8 cellular contexts compared by ENCODE assay signal in the genomic region with DNA sequence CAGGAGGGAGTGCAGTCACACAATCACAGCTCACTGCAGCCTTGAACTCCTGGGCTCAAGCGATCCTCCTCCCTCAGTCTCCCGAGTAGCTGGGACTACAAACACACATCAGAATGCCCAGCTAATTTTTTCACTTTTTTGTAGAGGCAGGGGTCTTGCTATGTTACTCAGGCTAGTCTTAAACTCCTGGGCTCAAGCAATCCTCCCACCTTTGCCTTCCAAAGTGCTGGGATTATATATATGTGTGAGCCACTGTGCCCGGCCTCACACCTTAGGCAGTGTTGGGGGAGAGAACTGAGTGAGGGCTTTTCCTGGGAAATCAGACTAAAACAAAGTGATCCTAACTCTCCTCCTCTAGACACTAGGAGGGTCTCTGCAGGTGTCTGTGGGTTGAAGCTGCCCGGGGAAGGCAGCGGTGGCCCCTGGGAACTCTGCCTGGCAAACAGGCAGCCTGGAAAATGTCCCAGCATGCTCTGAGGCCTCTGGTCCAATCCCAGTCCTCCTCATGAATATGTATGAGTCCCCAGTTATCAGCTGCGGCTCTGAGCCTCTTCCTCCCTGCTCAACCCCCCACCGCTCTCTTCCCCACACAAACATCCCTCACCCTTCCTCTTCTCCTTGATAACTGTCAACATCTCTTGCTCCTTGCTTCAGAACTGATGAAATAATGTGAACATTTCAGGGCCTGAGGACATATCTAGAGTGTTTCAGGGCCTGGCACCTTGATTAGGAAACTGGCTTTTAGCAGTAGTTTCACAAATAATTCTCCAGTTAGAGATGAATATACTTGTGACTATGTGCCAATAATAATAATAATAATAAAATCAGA. TPM values are rescaled to one million over a fixed set of nuclear protein-coding genes. Genes with fewer than 3 reads are reported as not detected.
A peak's percentile ranks its signal among the peaks of the same experiment; 100 is the strongest.
DNase-seq lines count a peak whose midpoint lies in the region; ATAC-seq, FAIRE-seq and TF ChIP-seq lines count a peak whose summit lies in the region.

No MANE protein-coding gene starts in this region.

- no peaks in the 10 kb centered on the region for H3K27me3 ChIP-seq in left ventricle myocardium inferior (ENCODE audit: low read depth)

- H3K4me3 Mint-ChIP-seq in activated naive CD4-positive, alpha-beta T cell treated with anti-CD3 and anti-CD28 coated beads for 36 hours, result no peak overlapping the region
- H3K4me3 Mint-ChIP-seq in activated naive CD8-positive, alpha-beta T cell treated with anti-CD3 and anti-CD28 coated beads, Interleukin-2, amount 10 ng/mL, durations not matched to agents 7 days and 5 days, result peak overlapping the region; percentile 72

- H3K4me1 ChIP-seq in left ventricle myocardium inferior, result peaks cover 21% of the 10 kb centered on the region

- peaks cover 22% of the 10 kb centered on the region for H3K4me1 Mint-ChIP-seq in activated naive CD4-positive, alpha-beta T cell treated with anti-CD3 and anti-CD28 coated beads for 36 hours (ENCODE audit: low read depth)
- H3K4me1 Mint-ChIP-seq in activated naive CD8-positive, alpha-beta T cell treated with anti-CD3 and anti-CD28 coated beads, Interleukin-2, amount 10 ng/mL, durations not matched to agents 7 days and 5 days, result peaks cover 16% of the 10 kb centered on the region

- no peak overlapping the region for H3K27ac Mint-ChIP-seq in activated naive CD4-positive, alpha-beta T cell treated with anti-CD3 and anti-CD28 coated beads for 36 hours
- H3K27ac Mint-ChIP-seq in activated naive CD8-positive, alpha-beta T cell treated with anti-CD3 and anti-CD28 coated beads, Interleukin-2, amount 10 ng/mL, durations not matched to agents 7 days and 5 days, result peak overlapping the region; percentile 86

- peak overlapping the region; percentile 26 for H3K4me3 ChIP-seq in left ventricle myocardium inferior

- peak overlapping the region; percentile 86 for H3K27ac ChIP-seq in left ventricle myocardium inferior (replicated peaks)

- DNase-seq in activated naive CD4-positive, alpha-beta T cell treated with anti-CD3 and anti-CD28 coated beads for 36 hours, result peak; percentile 35
- no peak for DNase-seq in activated naive CD4-positive, alpha-beta T cell (lab: John Stamatoyannopoulos, UW)
- DNase-seq in NCI-H345 treated with DMSO at 0.1 percent for 48 hours (lab: John Stamatoyannopoulos, UW; ENCODE audit: unreplicated experiment), result peak; percentile 31
- peak; percentile 39 for DNase-seq in activated naive CD8-positive, alpha-beta T cell treated with anti-CD3 and anti-CD28 coated beads, Interleukin-2, amount 10 ng/mL, durations not matched to agents 7 days and 5 days
- DNase-seq in left ventricle myocardium inferior, result peak; percentile 72
- peak; percentile 96 for DNase-seq in pons (ENCODE audit: low spot score)
- no peak for DNase-seq in RCC 7860 (ENCODE audit: low spot score)
- DNase-seq in epidermal melanocyte (ENCODE audit: insufficient read length, low spot score), result no peak

- no peak for TF ChIP-seq CTCF in left ventricle myocardium inferior (IDR thresholded peaks at IDR 0.05; ENCODE audit: borderline replicate concordance)

- H3K9me3 ChIP-seq in left ventricle myocardium inferior (replicated peaks), result no peaks in the 10 kb centered on the region

- no peaks in the 10 kb centered on the region for H3K27me3 Mint-ChIP-seq in activated naive CD4-positive, alpha-beta T cell treated with anti-CD3 and anti-CD28 coated beads for 36 hours (ENCODE audit: low read depth)
- H3K27me3 Mint-ChIP-seq in activated naive CD8-positive, alpha-beta T cell treated with anti-CD3 and anti-CD28 coated beads, Interleukin-2, amount 10 ng/mL, durations not matched to agents 7 days and 5 days, result peaks cover 2% of the 10 kb centered on the region

- H3K36me3 ChIP-seq in left ventricle myocardium inferior, result no peaks in the 10 kb centered on the region

- CTCF ChIA-PET in activated naive CD4-positive, alpha-beta T cell treated with anti-CD3 and anti-CD28 coated beads for 36 hours (lab: Charles Lee), result interaction anchor here (1.8 kb wide), 1 partner anchor 8 kb away, joined by 6 read pairs; no protein-coding TSS in a partner anchor

- intact Hi-C loops in activated naive CD4-positive, alpha-beta T cell treated with anti-CD3 and anti-CD28 coated beads for 36 hours (cut with micrococcal nuclease), result no loop called here
- intact Hi-C loops in left ventricle myocardium inferior (cut with micrococcal nuclease), result no loop called here

- ATAC-seq in activated naive CD8-positive, alpha-beta T cell treated with anti-CD3 and anti-CD28 coated beads, Interleukin-2, amount 10 ng/mL, durations not matched to agents 7 days and 5 days (ENCODE audit: low read depth), result peak; percentile 94

- no peaks in the 10 kb centered on the region for H3K9me3 Mint-ChIP-seq in activated naive CD4-positive, alpha-beta T cell treated with anti-CD3 and anti-CD28 coated beads for 36 hours
- H3K9me3 Mint-ChIP-seq in activated naive CD8-positive, alpha-beta T cell treated with anti-CD3 and anti-CD28 coated beads, Interleukin-2, amount 10 ng/mL, durations not matched to agents 7 days and 5 days, result no peaks in the 10 kb centered on the region

- H3K36me3 Mint-ChIP-seq in activated naive CD4-positive, alpha-beta T cell treated with anti-CD3 and anti-CD28 coated beads for 36 hours (ENCODE audit: low read depth), result no peaks in the 10 kb centered on the region
- H3K36me3 Mint-ChIP-seq in activated naive CD8-positive, alpha-beta T cell treated with anti-CD3 and anti-CD28 coated beads, Interleukin-2, amount 10 ng/mL, durations not matched to agents 7 days and 5 days, result no peaks in the 10 kb centered on the region

- POLR2A ChIA-PET in activated naive CD8-positive, alpha-beta T cell treated with anti-CD3 and anti-CD28 coated beads, Interleukin-2, amount 10 ng/mL, durations not matched to agents 7 days and 5 days (lab: Charles Lee), result interaction anchor here (0.6 to 4.8 kb wide), 5 partner anchors 8 to 274 kb away, joined by 3 to 58 read pairs (median 4); partner anchors contain the start of genes MAPKAPK5, NAA25 and TRAFD1

- FAIRE-seq in RCC 7860 (lab: Jason Lieb, UNC), result no peak

RNA-seq across cellular contexts. Expression of gene NAA25, which starts 7.9 kb away (rescaled TPM):
- 10 to 100 TPM; 52.4 to 55.7 TPM for total RNA-seq in activated naive CD4-positive, alpha-beta T cell treated with anti-CD3 and anti-CD28 coated beads for 36 hours
- 10 to 100 TPM; 26.0 to 28.5 TPM for total RNA-seq in activated naive CD8-positive, alpha-beta T cell treated with anti-CD3 and anti-CD28 coated beads, Interleukin-2, amount 10 ng/mL, durations not matched to agents 7 days and 5 days
- total RNA-seq in left ventricle myocardium inferior, result 13.7 TPM

RNA-seq across cellular contexts. Expression of gene TRAFD1, which starts 8.9 kb away (rescaled TPM):
- total RNA-seq in activated naive CD4-positive, alpha-beta T cell treated with anti-CD3 and anti-CD28 coated beads for 36 hours, result 10 to 100 TPM; 49.6 to 55.7 TPM
- total RNA-seq in activated naive CD8-positive, alpha-beta T cell treated with anti-CD3 and anti-CD28 coated beads, Interleukin-2, amount 10 ng/mL, durations not matched to agents 7 days and 5 days, result 10 to 100 TPM; 69.7 to 70.3 TPM
- 19.8 TPM for total RNA-seq in left ventricle myocardium inferior

Comparison
In these comparisons a context has a peak if more than half of its experiments do, and no peak if none do; other contexts are left out.
1. DNase-seq: peak in activated naive CD4-positive, alpha-beta T cell treated with anti-CD3 and anti-CD28 coated beads for 36 hours (single experiment), NCI-H345 treated with DMSO at 0.1 percent for 48 hours (single experiment), activated naive CD8-positive, alpha-beta T cell treated with anti-CD3 and anti-CD28 coated beads, Interleukin-2, amount 10 ng/mL, durations not matched to agents 7 days and 5 days (single experiment), left ventricle myocardium inferior (single experiment) and pons (single experiment); none in activated naive CD4-positive, alpha-beta T cell (0 of 4), RCC 7860 (single experiment) and epidermal melanocyte (single experiment).